In genomic region chr14:63777024-63777423, GRCh38 we compare ENCODE assay signal across 12 cellular contexts. TPM values are rescaled to one million over a fixed set of nuclear protein-coding genes. Genes with fewer than 3 reads are reported as not detected.
A peak's percentile ranks its signal among the peaks of the same experiment; 100 is the strongest.
DNase-seq lines count a peak whose midpoint lies in the region; ATAC-seq lines count a peak whose summit lies in the region.
"Had no signal": no experiment of that assay in that cellular context is flagged by ENCODE, and none has a peak within 500 bp of the region (broad histone marks: within the 10 kb centered on the region; RNA-seq: fewer than 3 reads in every experiment).

No MANE protein-coding gene starts in this region.

- DNase-seq in Daoy (ENCODE audit: low read depth), result peak; percentile 44
- DNase-seq in RKO (ENCODE audit: low spot score), result peak; percentile 51
- DNase-seq in non-pigmented ciliary epithelial cell (ENCODE audit: low read depth), result peak; percentile 22
- DNase-seq in activated CD4-positive, alpha-beta T cell treated with anti-CD3 and anti-CD28 coated beads, Interleukin-2, amount 50 U/mL, for 4 hours, result no peak
- no peak for DNase-seq in UCSD-AML1 (lab: John Stamatoyannopoulos, UW; ENCODE audit: unreplicated experiment)
- no peak for DNase-seq in caudate nucleus (lab: John Stamatoyannopoulos, UW)
- DNase-seq: CD8-positive, alpha-beta memory T cell; heart left ventricle; SHP77 treated with DMSO at 0.1 percent for 48 hours; sigmoid colon had no signal

- H3K27ac ChIP-seq in caudate nucleus (ENCODE audit: low read depth, low read length), result no peak overlapping the region
- H3K27ac ChIP-seq: heart left ventricle, sigmoid colon had no signal

- ATAC-seq in esophagus mucosa (peak; percentile 49), GM19328 (IDR thresholded peaks at IDR 0.05; ENCODE audit: unreplicated experiment) (no peak)
- ATAC-seq: heart left ventricle had no signal

RNA-seq across cellular contexts. Expression of gene SGPP1, which starts 49.2 kb away (rescaled TPM):
- total RNA-seq in Daoy (2014; rRNA removed; shearing (Covaris generic)), result 24.6 and 31.1 TPM in 2 replicates
- total RNA-seq in esophagus mucosa, result 6.2 TPM

Comparison
In these comparisons a context has a peak if more than half of its experiments do, and no peak if none do; other contexts are left out.
1. DNase-seq: peak in Daoy (single experiment), RKO (single experiment) and non-pigmented ciliary epithelial cell (single experiment); none in activated CD4-positive, alpha-beta T cell treated with anti-CD3 and anti-CD28 coated beads, Interleukin-2, amount 50 U/mL, for 4 hours (0 of 2), UCSD-AML1 (single experiment) and caudate nucleus (0 of 61).